In the genomic region with DNA sequence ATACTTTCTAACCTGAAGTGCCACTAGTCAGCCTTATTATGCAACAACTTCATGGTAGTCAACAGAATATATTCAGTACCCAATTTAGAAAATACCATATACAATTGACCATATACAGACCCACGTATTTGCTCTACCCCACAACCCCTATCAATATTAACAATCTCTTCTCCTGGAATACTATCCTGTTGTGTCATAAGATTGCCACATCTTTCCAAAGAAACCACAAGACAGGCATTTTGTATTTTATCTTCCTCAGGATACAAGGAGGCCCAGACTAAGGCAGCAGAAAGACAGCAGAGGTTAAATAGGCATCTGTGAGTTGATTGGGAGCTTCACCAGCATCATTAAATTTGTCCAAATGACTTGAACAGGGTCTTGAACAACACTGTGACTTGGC, we compare ENCODE assay signal across 22 cellular contexts. TPM values are rescaled to one million over a fixed set of nuclear protein-coding genes. Genes with fewer than 3 reads are reported as not detected.
DNase-seq lines count a peak whose midpoint lies in the region; ATAC-seq and TF ChIP-seq lines count a peak whose summit lies in the region.
"Had no signal": no experiment of that assay in that cellular context is flagged by ENCODE, and none has a peak within 500 bp of the region (broad histone marks: within the 10 kb centered on the region; RNA-seq: fewer than 3 reads in every experiment).

No MANE protein-coding gene starts in this region.

- H3K4me1 Mint-ChIP-seq in WTC11 = peaks cover 70% of the 10 kb centered on the region
- peaks cover 22% of the 10 kb centered on the region for H3K4me1 Mint-ChIP-seq in stimulated activated memory B cell treated with anti-CD40 and anti-IgM and Interleukin-4, amounts not matched to agents 10 μg/mL and 1 μg/mL and 100 μg/mL, for 72 hours
- H3K4me1 Mint-ChIP-seq: central memory CD8-positive, alpha-beta T cell had no signal

- no peak overlapping the region for H3K4me3 Mint-ChIP-seq in WTC11
- H3K4me3 Mint-ChIP-seq in stimulated activated memory B cell treated with anti-CD40 and anti-IgM and Interleukin-4, amounts not matched to agents 10 μg/mL and 1 μg/mL and 100 μg/mL, for 72 hours = no peak overlapping the region
- H3K4me3 Mint-ChIP-seq: activated B cell treated with CpG ODN at 0.5 μM for 24 hours; activated naive CD8-positive, alpha-beta T cell treated with anti-CD3 and anti-CD28 coated beads, Interleukin-2, amount 50 U/mL, for 24 hours; CD4-positive, alpha-beta T cell; central memory CD8-positive, alpha-beta T cell had no signal

- no peak overlapping the region for H2BK120ac ChIP-seq in IMR-90 (ENCODE audit: low read depth, low read length)

- no peak overlapping the region for H2BK15ac ChIP-seq in IMR-90 (ENCODE audit: low read depth, low read length)

- H3K9me3 Mint-ChIP-seq in WTC11 = no peaks in the 10 kb centered on the region
- no peaks in the 10 kb centered on the region for H3K9me3 Mint-ChIP-seq in stimulated activated memory B cell treated with anti-CD40 and anti-IgM and Interleukin-4, amounts not matched to agents 10 μg/mL and 1 μg/mL and 100 μg/mL, for 72 hours
- H3K9me3 Mint-ChIP-seq: activated B cell treated with CpG ODN at 0.5 μM for 24 hours; activated naive CD8-positive, alpha-beta T cell treated with anti-CD3 and anti-CD28 coated beads, Interleukin-2, amount 50 U/mL, for 24 hours; CD4-positive, alpha-beta T cell; central memory CD8-positive, alpha-beta T cell had no signal

- no TSS peak for BruUV-seq in IMR-90 (replicated peaks; lab: Mats Ljungman, UMichigan)

- no peak for TF ChIP-seq RAD21 in IMR-90 (IDR thresholded peaks at IDR 0.05; ENCODE audit: low read length)

- no peaks in the 10 kb centered on the region; the same call in 1 of the 2 replicates for H3K36me3 Mint-ChIP-seq in WTC11
- no peaks in the 10 kb centered on the region for H3K36me3 Mint-ChIP-seq in stimulated activated memory B cell treated with anti-CD40 and anti-IgM and Interleukin-4, amounts not matched to agents 10 μg/mL and 1 μg/mL and 100 μg/mL, for 72 hours

- no peak overlapping the region for H4K5ac ChIP-seq in IMR-90 (ENCODE audit: low read depth, low read length)

- H2BK20ac ChIP-seq in IMR-90 (ENCODE audit: low read depth, low read length) = no peak overlapping the region

- H3K79me1 ChIP-seq in IMR-90 (ENCODE audit: low read depth in 1 of 2, low read length in 2 of 2) = peaks cover 3 to 51% of the 10 kb centered on the region in 2 experiments

- H3K4me3 ChIP-seq in AG10803 (ENCODE audit: low read length) (no peak overlapping the region), IMR-90 (ENCODE audit: insufficient read depth, low read depth, low read length) (no peak overlapping the region), fibroblast of the aortic adventitia (ENCODE audit: low read depth, low read length) (no peak overlapping the region)
- H3K4me3 ChIP-seq: pancreas had no signal

- no peaks in the 10 kb centered on the region; the same call in 1 of the 2 replicates for H3K27me3 Mint-ChIP-seq in WTC11 (ENCODE audit: low read depth)
- peaks cover 16% of the 10 kb centered on the region for H3K27me3 Mint-ChIP-seq in stimulated activated memory B cell treated with anti-CD40 and anti-IgM and Interleukin-4, amounts not matched to agents 10 μg/mL and 1 μg/mL and 100 μg/mL, for 72 hours

- no peak for TF ChIP-seq POLR2A in IMR-90 (IDR thresholded peaks at IDR 0.05; ENCODE audit: low read depth, low read length)

- H3K27me3 ChIP-seq in IMR-90 (ENCODE audit: control insufficient read depth, insufficient read depth, low read length) = no peaks in the 10 kb centered on the region
- H3K27me3 ChIP-seq: pancreas had no signal

- TF ChIP-seq CTCF in AG10803 (conservative IDR thresholded peaks at IDR 0.05; ENCODE audit: low read length) = no peak
- no peak for TF ChIP-seq CTCF in IMR-90 (conservative IDR thresholded peaks at IDR 0.05; ENCODE audit: low read depth, low read length)
- TF ChIP-seq CTCF in WTC11 (IDR thresholded peaks at IDR 0.05) = no peak
- no peak for TF ChIP-seq CTCF in fibroblast of the aortic adventitia (IDR thresholded peaks at IDR 0.05; ENCODE audit: insufficient read depth, low read length)

- no peak overlapping the region for H3K14ac ChIP-seq in IMR-90 (replicated peaks; ENCODE audit: low read depth, low read length)

- H3K9ac ChIP-seq in IMR-90 (ENCODE audit: low read depth, low read length) = no peak overlapping the region

- H3K9me1 ChIP-seq in IMR-90 (ENCODE audit: insufficient read depth, low read length) = peaks cover 5% of the 10 kb centered on the region

- H2AK9ac ChIP-seq in IMR-90 (replicated peaks; ENCODE audit: low read depth, low read length, poor library complexity) = no peak overlapping the region

- DNase-seq in AG10803 (ENCODE audit: low read depth) (peak; percentile 53), IMR-90 (peak; percentile 51), WTC11 (ENCODE audit: low spot score) (no peak), fibroblast of the aortic adventitia (ENCODE audit: low read depth) (peak; percentile 45), activated T-cell treated with anti-CD3 and anti-CD28 coated beads for 4 hours (no peak)
- DNase-seq: ACHN; activated B cell treated with CpG ODN at 0.5 μM for 24 hours; activated naive CD8-positive, alpha-beta T cell treated with anti-CD3 and anti-CD28 coated beads, Interleukin-2, amount 50 U/mL, for 24 hours; CD4-positive, alpha-beta T cell; DMS79; effector CD8-positive, alpha-beta T cell; NCI-H1417; NCI-H2171 treated with DMSO at 0.1 percent for 48 hours; pancreas; RPMI8226; stimulated activated CD4-positive, alpha-beta T cell treated with anti-CD3 and anti-CD28 coated beads, Interleukin-4, amount 100 ng/mL, for 24 hours had no signal

- H4K8ac ChIP-seq in IMR-90 (ENCODE audit: low read depth in 2 of 2, low read length in 2 of 2) = no peak overlapping the region

- intact Hi-C loops in IMR-90 (cut with micrococcal nuclease) = loop anchor here (10.0 kb wide), 2 partner anchors 473 to 653 kb away; partner anchors contain the start of genes ALG5 and RFXAP

- POLR2A ChIA-PET in IMR-90 (lab: Charles Lee; ENCODE audit: unreplicated experiment) (no interaction called here), WTC11 (lab: Charles Lee) (no interaction called here)

- H3K9me3 ChIP-seq in IMR-90 (ENCODE audit: control insufficient read depth, insufficient read depth, low read length) = no peaks in the 10 kb centered on the region
- H3K9me3 ChIP-seq: pancreas had no signal

- peak overlapping the region; percentile 63 for H3K27ac Mint-ChIP-seq in WTC11
- H3K27ac Mint-ChIP-seq in stimulated activated memory B cell treated with anti-CD40 and anti-IgM and Interleukin-4, amounts not matched to agents 10 μg/mL and 1 μg/mL and 100 μg/mL, for 72 hours = no peak overlapping the region
- H3K27ac Mint-ChIP-seq: activated B cell treated with CpG ODN at 0.5 μM for 24 hours; activated naive CD8-positive, alpha-beta T cell treated with anti-CD3 and anti-CD28 coated beads, Interleukin-2, amount 50 U/mL, for 24 hours; CD4-positive, alpha-beta T cell had no signal

- no peak overlapping the region for H2AK5ac ChIP-seq in IMR-90 (ENCODE audit: low read depth, low read length)

- H3K23ac ChIP-seq in IMR-90 (ENCODE audit: low read depth, low read length) = peak overlapping the region; percentile 2; the same call in 1 of the 2 replicates

- ATAC-seq in IMR-90 (ENCODE audit: low read depth) (no peak), WTC11 (no peak), HG03342 (IDR thresholded peaks at IDR 0.05; ENCODE audit: unreplicated experiment) (no peak), GM19023 (IDR thresholded peaks at IDR 0.05; ENCODE audit: unreplicated experiment) (no peak)
- ATAC-seq in stimulated activated memory B cell treated with anti-CD40 and anti-IgM and Interleukin-4, amounts not matched to agents 10 μg/mL and 1 μg/mL and 100 μg/mL, for 72 hours = no peak
- ATAC-seq: activated naive CD8-positive, alpha-beta T cell treated with anti-CD3 and anti-CD28 coated beads, Interleukin-2, amount 50 U/mL, for 24 hours; pancreas had no signal

- peaks cover 5% of the 10 kb centered on the region; the same call in 1 of the 2 replicates for H3K4me1 ChIP-seq in IMR-90 (ENCODE audit: control insufficient read depth, insufficient read depth, low read length)

- no peak overlapping the region for H2BK5ac ChIP-seq in IMR-90 (ENCODE audit: low read depth, low read length, poor library complexity, severe bottlenecking)

- H3K18ac ChIP-seq in IMR-90 (ENCODE audit: low read depth, low read length) = no peak overlapping the region

- H4K91ac ChIP-seq in IMR-90 (ENCODE audit: insufficient read depth, low read depth, low read length) = no peak overlapping the region

- no CpG with 5 or more reads among the region's 1 CpG for WGBS in IMR-90 (ENCODE audit: extremely low coverage in 2 of 2, insufficient read length in 1 of 2), 2 experiments

- no peak overlapping the region for H3K27ac ChIP-seq in IMR-90 (ENCODE audit: insufficient read depth, low read length)
- H3K27ac ChIP-seq: pancreas had no signal

- no peak overlapping the region for H3K56ac ChIP-seq in IMR-90 (ENCODE audit: extremely low read depth, insufficient read depth, low read length)

- H3K4me2 ChIP-seq in IMR-90 (ENCODE audit: low read depth, low read length) = peak overlapping the region; percentile 17; the same call in 1 of the 2 replicates

- in situ Hi-C loops in IMR-90 (cut with MboI; ENCODE audit: low sequenced_read_pairs) = loop anchor here (25.0 kb wide), 1 partner anchor 646 kb away; the partner anchor contains the start of gene ALG5

- dilution Hi-C loops in IMR-90 (cut with HindIII; ENCODE audit: low sequenced_read_pairs, unreplicated experiment) = no loop called here

- H2AFZ ChIP-seq in IMR-90 (replicated peaks; ENCODE audit: low read length, poor library complexity) = no peak overlapping the region

- peaks cover 2% of the 10 kb centered on the region; the same call in 1 of the 2 replicates for H3K36me3 ChIP-seq in IMR-90 (ENCODE audit: control insufficient read depth, insufficient read depth, low read length)
- H3K36me3 ChIP-seq: pancreas had no signal

- peaks cover 56% of the 10 kb centered on the region for H4K20me1 ChIP-seq in IMR-90 (ENCODE audit: insufficient read depth, low read length)

- CTCF ChIA-PET in IMR-90 (lab: Yijun Ruan, JAX) (interaction anchor here (1.3 to 2.1 kb wide), 2 partner anchors 10 to 28 kb away, joined by 5 read pairs; no protein-coding TSS in a partner anchor), WTC11 (lab: Charles Lee) (no interaction called here)

- H3K4ac ChIP-seq in IMR-90 (ENCODE audit: low read depth, low read length) = no peak overlapping the region

RNA-seq across cellular contexts. Expression of gene SPART, which starts 4.5 kb away (rescaled TPM):
- total RNA-seq in IMR-90 (2012; rRNA removed) (86.4 and 110 TPM in 2 replicates), WTC11 (2021) (88.8 to 95.7 TPM (median 95.7 TPM) in 3 replicates), fibroblast of the aortic adventitia (ENCODE audit: low replicate concordance) (62.7 and 95.4 TPM in 2 replicates)
- polyA plus RNA-seq in IMR-90 (2012; rRNA removed) = 34.2 and 43.8 TPM in 2 replicates
- 9.1 and 12.6 TPM in 2 replicates for polyA plus RNA-seq in IMR-90 (2012; cell fraction: cytosol; rRNA removed)
- polyA plus RNA-seq in IMR-90 (2012; cell fraction: nucleus; rRNA removed; ENCODE audit: low replicate concordance) = 9.9 and 80.4 TPM in 2 replicates

RNA-seq across cellular contexts. Expression of gene CCDC169, which starts 44.1 kb away (rescaled TPM):
- total RNA-seq in IMR-90 (2012; rRNA removed) = 0.54 and 0.83 TPM in 2 replicates
- 0.62 TPM in 2 replicates for polyA plus RNA-seq in IMR-90 (2012; rRNA removed)
- polyA plus RNA-seq in IMR-90 (2012; cell fraction: cytosol; rRNA removed) = 0.10 TPM in 2 replicates
- 0.08 and 0.56 TPM in 2 replicates for polyA plus RNA-seq in IMR-90 (2012; cell fraction: nucleus; rRNA removed; ENCODE audit: low replicate concordance)
- 36.8 to 41.8 TPM (median 39.8 TPM) in 3 replicates for total RNA-seq in WTC11 (2021)
- total RNA-seq in fibroblast of the aortic adventitia (ENCODE audit: low replicate concordance) = 2.4 and 4.1 TPM in 2 replicates
- total RNA-seq: CD4-positive, alpha-beta T cell; T-helper 1 cell treated with Interleukin-12 subunit alpha and Interleukin-12 subunit beta and Interleukin-4 antibody, amounts not matched to agents 30 ng/mL and 1 ng/mL, for 36 hours had no signal
- polyA plus RNA-seq: liver had no signal

Comparison
In these comparisons a context has a peak if more than half of its experiments do, and no peak if none do; other contexts are left out.
1. DNase-seq: peak in AG10803 (single experiment), IMR-90 (single experiment) and fibroblast of the aortic adventitia (single experiment); none in WTC11 (single experiment) and activated T-cell treated with anti-CD3 and anti-CD28 coated beads for 4 hours (single experiment).